18 cellular contexts compared by ENCODE assay signal in the genomic region with DNA sequence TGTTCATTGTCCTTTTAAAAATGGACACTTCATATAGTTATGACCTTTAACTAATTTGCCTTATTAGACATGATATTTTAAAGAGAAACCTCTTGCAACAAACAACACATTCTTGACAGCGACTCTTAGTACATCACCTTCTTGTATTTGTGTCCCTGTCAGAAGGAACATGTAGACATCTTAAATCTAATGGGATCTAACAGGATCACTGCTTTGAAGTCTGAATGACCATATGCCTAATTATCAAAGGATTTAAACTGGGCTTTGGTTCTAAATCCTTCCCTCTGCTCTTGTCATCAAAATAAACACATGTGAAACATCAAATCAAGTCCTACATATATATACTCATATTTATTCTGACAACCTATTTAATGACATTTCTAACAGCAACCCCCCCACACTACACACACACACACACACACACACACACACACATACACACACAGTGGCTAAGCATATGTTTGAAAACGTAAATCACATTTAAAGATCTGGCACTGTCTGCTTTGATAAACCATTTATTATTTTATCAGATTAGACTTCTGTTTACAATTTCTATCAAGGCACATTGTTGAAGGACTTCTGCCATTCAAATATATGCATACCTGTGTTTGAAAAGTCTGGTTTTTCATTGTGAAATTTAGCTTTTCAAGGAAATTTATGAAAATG. TPM values are rescaled to one million over a fixed set of nuclear protein-coding genes. Genes with fewer than 3 reads are reported as not detected.
DNase-seq lines count a peak whose midpoint lies in the region; ATAC-seq and TF ChIP-seq lines count a peak whose summit lies in the region.
"Had no signal": no experiment of that assay in that cellular context is flagged by ENCODE, and none has a peak within 500 bp of the region (broad histone marks: within the 10 kb centered on the region; RNA-seq: fewer than 3 reads in every experiment).

No MANE protein-coding gene starts in this region.

- no peak for TF ChIP-seq CTCF in coronary artery (IDR thresholded peaks at IDR 0.05)
- TF ChIP-seq CTCF in activated CD8-positive, alpha-beta T cell treated with anti-CD3 and anti-CD28 coated beads for 36 hours (IDR thresholded peaks at IDR 0.05): no peak

- peaks cover 3% of the 10 kb centered on the region for H3K36me3 Mint-ChIP-seq in activated CD8-positive, alpha-beta T cell treated with anti-CD3 and anti-CD28 coated beads for 36 hours (ENCODE audit: low read depth)
- H3K36me3 Mint-ChIP-seq: CD8-positive, alpha-beta T cell; IgD-negative memory B cell had no signal

- intact Hi-C loops in activated CD8-positive, alpha-beta T cell treated with anti-CD3 and anti-CD28 coated beads for 36 hours (cut with micrococcal nuclease): no loop called here

- H3K4me3 Mint-ChIP-seq in activated CD8-positive, alpha-beta T cell treated with anti-CD3 and anti-CD28 coated beads for 36 hours: no peak overlapping the region
- H3K4me3 Mint-ChIP-seq: B cell; CD8-positive, alpha-beta T cell; IgD-negative memory B cell had no signal

- POLR2A ChIA-PET in activated CD8-positive, alpha-beta T cell treated with anti-CD3 and anti-CD28 coated beads for 36 hours (lab: Charles Lee): no interaction called here

- CTCF ChIA-PET in activated CD8-positive, alpha-beta T cell treated with anti-CD3 and anti-CD28 coated beads for 36 hours (lab: Charles Lee): no interaction called here

- DNase-seq in NCI-H1105 treated with DMSO at 0.1 percent for 48 hours (lab: John Stamatoyannopoulos, UW): peak; percentile 8
- DNase-seq in NCI-H1105 (lab: John Stamatoyannopoulos, UW): no peak
- DNase-seq in NCI-H524 (lab: John Stamatoyannopoulos, UW): peak; percentile 32 to 71
- DNase-seq in NCI-H82 treated with DMSO at 0.1 percent for 48 hours (lab: John Stamatoyannopoulos, UW; ENCODE audit: unreplicated experiment): peak; percentile 95
- peak; percentile 53 for DNase-seq in cerebellar cortex (ENCODE audit: low spot score)
- no peak for DNase-seq in coronary artery (ENCODE audit: low spot score)
- no peak for DNase-seq in NCI-H2081 (lab: John Stamatoyannopoulos, UW)
- no peak for DNase-seq in activated CD8-positive, alpha-beta T cell treated with anti-CD3 and anti-CD28 coated beads for 36 hours
- DNase-seq: Calu3; CD8-positive, alpha-beta T cell; DMS153; DND-41; EL had no signal

- H3K27ac ChIP-seq in coronary artery: no peak overlapping the region
- H3K27ac ChIP-seq: BLaER1 treated with 17β-estradiol and CSF1 and Interleukin-3, amounts not matched to agents 10 nM and 100 nM had no signal

- H3K4me1 Mint-ChIP-seq in activated CD8-positive, alpha-beta T cell treated with anti-CD3 and anti-CD28 coated beads for 36 hours (ENCODE audit: low read depth): no peaks in the 10 kb centered on the region
- H3K4me1 Mint-ChIP-seq: B cell, IgD-negative memory B cell had no signal

- no peaks in the 10 kb centered on the region for H3K9me3 Mint-ChIP-seq in activated CD8-positive, alpha-beta T cell treated with anti-CD3 and anti-CD28 coated beads for 36 hours
- H3K9me3 Mint-ChIP-seq: CD8-positive, alpha-beta T cell had no signal

- no peak overlapping the region for H3K4me3 ChIP-seq in coronary artery
- H3K4me3 ChIP-seq: BLaER1 treated with 17β-estradiol and CSF1 and Interleukin-3, amounts not matched to agents 10 nM and 100 nM; HAP-1 had no signal

- ATAC-seq in activated CD8-positive, alpha-beta T cell treated with anti-CD3 and anti-CD28 coated beads for 36 hours: no peak
- ATAC-seq: CD8-positive, alpha-beta T cell; HepG2 had no signal

- peaks cover 16% of the 10 kb centered on the region for H3K27me3 Mint-ChIP-seq in activated CD8-positive, alpha-beta T cell treated with anti-CD3 and anti-CD28 coated beads for 36 hours

- H3K27ac Mint-ChIP-seq in activated CD8-positive, alpha-beta T cell treated with anti-CD3 and anti-CD28 coated beads for 36 hours: no peak overlapping the region
- H3K27ac Mint-ChIP-seq: B cell; CD8-positive, alpha-beta T cell; IgD-negative memory B cell had no signal

RNA-seq across cellular contexts. Expression of gene GALNT13, which starts 4.2 kb away (rescaled TPM):
- total RNA-seq in activated CD8-positive, alpha-beta T cell treated with anti-CD3 and anti-CD28 coated beads for 36 hours: under 1 TPM; 0.32 to 0.60 TPM
- total RNA-seq: B cell, Calu3 had no signal

Comparison
In these comparisons a context has a peak if more than half of its experiments do, and no peak if none do; other contexts are left out.
1. DNase-seq: peak in NCI-H1105 treated with DMSO at 0.1 percent for 48 hours (single experiment), NCI-H524 (2 of 2), NCI-H82 treated with DMSO at 0.1 percent for 48 hours (single experiment) and cerebellar cortex (single experiment); none in NCI-H1105 (single experiment), coronary artery (single experiment), NCI-H2081 (0 of 2) and activated CD8-positive, alpha-beta T cell treated with anti-CD3 and anti-CD28 coated beads for 36 hours (single experiment).